1 cellular context compared by ENCODE assay signal in the genomic region with DNA sequence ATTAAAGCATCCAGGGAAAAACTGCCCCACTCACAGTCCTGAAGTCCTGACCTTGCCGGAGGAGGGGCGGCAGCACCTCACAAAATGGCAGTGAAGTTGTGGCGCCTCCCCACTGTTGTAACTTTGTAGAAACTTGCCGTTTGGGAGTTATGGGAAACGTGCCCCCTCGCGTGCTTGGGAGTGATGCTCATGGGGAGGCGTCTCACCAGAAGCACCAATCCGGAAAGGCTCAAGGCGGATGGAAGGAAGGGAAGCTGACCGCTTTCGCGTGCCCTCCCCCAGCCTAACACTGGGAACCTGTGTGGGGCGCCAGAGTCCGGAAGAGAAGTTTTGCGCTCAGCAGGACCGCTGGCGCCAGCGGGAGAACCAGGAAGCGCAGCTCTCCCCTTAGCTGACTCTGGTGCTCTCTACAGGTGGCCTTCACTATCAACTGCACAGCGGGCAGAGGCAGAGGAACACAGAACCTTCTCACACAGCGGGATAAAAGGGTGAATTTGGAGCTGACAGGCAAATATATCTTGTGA.
TF ChIP-seq lines count a peak whose summit lies in the region.

A gene with protein sequence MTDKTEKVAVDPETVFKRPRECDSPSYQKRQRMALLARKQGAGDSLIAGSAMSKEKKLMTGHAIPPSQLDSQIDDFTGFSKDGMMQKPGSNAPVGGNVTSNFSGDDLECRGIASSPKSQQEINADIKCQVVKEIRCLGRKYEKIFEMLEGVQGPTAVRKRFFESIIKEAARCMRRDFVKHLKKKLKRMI (minus strand): TSS at position 151 of the 524 bp plus-strand sequence. CDS start 8,100 bp downstream, outside the sequence.
A gene with protein sequence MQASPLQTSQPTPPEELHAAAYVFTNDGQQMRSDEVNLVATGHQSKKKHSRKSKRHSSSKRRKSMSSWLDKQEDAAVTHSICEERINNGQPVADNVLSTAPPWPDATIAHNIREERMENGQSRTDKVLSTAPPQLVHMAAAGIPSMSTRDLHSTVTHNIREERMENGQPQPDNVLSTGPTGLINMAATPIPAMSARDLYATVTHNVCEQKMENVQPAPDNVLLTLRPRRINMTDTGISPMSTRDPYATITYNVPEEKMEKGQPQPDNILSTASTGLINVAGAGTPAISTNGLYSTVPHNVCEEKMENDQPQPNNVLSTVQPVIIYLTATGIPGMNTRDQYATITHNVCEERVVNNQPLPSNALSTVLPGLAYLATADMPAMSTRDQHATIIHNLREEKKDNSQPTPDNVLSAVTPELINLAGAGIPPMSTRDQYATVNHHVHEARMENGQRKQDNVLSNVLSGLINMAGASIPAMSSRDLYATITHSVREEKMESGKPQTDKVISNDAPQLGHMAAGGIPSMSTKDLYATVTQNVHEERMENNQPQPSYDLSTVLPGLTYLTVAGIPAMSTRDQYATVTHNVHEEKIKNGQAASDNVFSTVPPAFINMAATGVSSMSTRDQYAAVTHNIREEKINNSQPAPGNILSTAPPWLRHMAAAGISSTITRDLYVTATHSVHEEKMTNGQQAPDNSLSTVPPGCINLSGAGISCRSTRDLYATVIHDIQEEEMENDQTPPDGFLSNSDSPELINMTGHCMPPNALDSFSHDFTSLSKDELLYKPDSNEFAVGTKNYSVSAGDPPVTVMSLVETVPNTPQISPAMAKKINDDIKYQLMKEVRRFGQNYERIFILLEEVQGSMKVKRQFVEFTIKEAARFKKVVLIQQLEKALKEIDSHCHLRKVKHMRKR (plus strand): TSS at position 423 of the 524 bp plus-strand sequence. CDS start 2,527 bp downstream, outside the sequence.

TF ChIP-seq in GM23338, 12 proteins besides CTCF, POLR2A, EP300 and RAD21:
- TF ChIP-seq, protein P1, sequence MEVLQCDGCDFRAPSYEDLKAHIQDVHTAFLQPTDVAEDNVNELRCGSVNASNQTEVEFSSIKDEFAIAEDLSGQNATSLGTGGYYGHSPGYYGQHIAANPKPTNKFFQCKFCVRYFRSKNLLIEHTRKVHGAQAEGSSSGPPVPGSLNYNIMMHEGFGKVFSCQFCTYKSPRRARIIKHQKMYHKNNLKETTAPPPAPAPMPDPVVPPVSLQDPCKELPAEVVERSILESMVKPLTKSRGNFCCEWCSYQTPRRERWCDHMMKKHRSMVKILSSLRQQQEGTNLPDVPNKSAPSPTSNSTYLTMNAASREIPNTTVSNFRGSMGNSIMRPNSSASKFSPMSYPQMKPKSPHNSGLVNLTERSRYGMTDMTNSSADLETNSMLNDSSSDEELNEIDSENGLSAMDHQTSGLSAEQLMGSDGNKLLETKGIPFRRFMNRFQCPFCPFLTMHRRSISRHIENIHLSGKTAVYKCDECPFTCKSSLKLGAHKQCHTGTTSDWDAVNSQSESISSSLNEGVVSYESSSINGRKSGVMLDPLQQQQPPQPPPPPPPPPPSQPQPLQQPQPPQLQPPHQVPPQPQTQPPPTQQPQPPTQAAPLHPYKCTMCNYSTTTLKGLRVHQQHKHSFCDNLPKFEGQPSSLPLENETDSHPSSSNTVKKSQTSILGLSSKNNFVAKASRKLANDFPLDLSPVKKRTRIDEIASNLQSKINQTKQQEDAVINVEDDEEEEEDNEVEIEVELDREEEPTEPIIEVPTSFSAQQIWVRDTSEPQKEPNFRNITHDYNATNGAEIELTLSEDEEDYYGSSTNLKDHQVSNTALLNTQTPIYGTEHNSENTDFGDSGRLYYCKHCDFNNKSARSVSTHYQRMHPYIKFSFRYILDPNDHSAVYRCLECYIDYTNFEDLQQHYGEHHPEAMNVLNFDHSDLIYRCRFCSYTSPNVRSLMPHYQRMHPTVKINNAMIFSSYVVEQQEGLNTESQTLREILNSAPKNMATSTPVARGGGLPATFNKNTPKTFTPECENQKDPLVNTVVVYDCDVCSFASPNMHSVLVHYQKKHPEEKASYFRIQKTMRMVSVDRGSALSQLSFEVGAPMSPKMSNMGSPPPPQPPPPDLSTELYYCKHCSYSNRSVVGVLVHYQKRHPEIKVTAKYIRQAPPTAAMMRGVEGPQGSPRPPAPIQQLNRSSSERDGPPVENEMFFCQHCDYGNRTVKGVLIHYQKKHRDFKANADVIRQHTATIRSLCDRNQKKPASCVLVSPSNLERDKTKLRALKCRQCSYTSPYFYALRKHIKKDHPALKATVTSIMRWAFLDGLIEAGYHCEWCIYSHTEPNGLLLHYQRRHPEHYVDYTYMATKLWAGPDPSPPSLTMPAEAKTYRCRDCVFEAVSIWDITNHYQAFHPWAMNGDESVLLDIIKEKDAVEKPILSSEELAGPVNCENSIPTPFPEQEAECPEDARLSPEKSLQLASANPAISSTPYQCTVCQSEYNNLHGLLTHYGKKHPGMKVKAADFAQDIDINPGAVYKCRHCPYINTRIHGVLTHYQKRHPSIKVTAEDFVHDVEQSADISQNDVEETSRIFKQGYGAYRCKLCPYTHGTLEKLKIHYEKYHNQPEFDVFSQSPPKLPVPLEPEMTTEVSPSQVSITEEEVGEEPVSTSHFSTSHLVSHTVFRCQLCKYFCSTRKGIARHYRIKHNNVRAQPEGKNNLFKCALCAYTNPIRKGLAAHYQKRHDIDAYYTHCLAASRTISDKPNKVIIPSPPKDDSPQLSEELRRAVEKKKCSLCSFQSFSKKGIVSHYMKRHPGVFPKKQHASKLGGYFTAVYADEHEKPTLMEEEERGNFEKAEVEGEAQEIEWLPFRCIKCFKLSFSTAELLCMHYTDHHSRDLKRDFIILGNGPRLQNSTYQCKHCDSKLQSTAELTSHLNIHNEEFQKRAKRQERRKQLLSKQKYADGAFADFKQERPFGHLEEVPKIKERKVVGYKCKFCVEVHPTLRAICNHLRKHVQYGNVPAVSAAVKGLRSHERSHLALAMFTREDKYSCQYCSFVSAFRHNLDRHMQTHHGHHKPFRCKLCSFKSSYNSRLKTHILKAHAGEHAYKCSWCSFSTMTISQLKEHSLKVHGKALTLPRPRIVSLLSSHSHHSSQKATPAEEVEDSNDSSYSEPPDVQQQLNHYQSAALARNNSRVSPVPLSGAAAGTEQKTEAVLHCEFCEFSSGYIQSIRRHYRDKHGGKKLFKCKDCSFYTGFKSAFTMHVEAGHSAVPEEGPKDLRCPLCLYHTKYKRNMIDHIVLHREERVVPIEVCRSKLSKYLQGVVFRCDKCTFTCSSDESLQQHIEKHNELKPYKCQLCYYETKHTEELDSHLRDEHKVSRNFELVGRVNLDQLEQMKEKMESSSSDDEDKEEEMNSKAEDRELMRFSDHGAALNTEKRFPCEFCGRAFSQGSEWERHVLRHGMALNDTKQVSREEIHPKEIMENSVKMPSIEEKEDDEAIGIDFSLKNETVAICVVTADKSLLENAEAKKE (CRISPR knock-in tag; IDR thresholded peaks at IDR 0.05): no peak
- no peak for TF ChIP-seq NANOG (IDR thresholded peaks at IDR 0.05; ENCODE audit: borderline replicate concordance)
